In the genomic region with DNA sequence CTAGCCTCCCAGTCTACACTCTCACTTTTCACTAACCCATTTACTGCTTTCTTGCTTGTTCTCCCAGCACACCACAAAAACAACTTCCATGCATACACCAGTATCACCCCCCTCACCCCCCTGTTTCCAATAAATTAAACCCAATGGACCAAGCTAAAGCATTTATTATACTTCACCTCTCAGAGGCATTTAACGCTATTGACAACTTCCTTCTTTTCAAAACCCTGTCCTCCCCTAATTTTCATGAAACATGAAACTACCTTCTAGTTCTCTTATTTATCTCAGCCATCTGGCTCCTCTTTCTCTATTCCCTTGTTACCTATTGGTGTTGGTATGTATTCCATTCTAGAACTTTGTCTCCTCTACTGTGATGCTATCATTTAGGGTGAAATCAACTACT, we compare ENCODE assay signal across 1 cellular context.
TF ChIP-seq lines count a peak whose summit lies in the region.

No MANE protein-coding gene starts in this region.

TF ChIP-seq in GM12878, 131 proteins besides CTCF, POLR2A, EP300 and RAD21:
- TF ChIP-seq POU2F2 (IDR thresholded peaks at IDR 0.05; ENCODE audit: borderline replicate concordance, low read depth, low read length), result no peak
- peak; percentile 23 to 40; a peak in 2 of 4 replicates for TF ChIP-seq IKZF2 (IDR thresholded peaks at IDR 0.05)
- 0 out of 2 replicates have a peak, but pooled peaks have one; percentile 27 for TF ChIP-seq ATF7 (IDR thresholded peaks at IDR 0.05; ENCODE audit: low read depth)
